1 cellular context compared by ENCODE assay signal in genomic region chrX:11787564-11787963, GRCh38.
TF ChIP-seq lines count a peak whose summit lies in the region.

No MANE protein-coding gene starts in this region.

TF ChIP-seq in GM23338, 12 proteins besides CTCF, POLR2A, EP300 and RAD21 (continued from another document):
- TF ChIP-seq, protein P1, sequence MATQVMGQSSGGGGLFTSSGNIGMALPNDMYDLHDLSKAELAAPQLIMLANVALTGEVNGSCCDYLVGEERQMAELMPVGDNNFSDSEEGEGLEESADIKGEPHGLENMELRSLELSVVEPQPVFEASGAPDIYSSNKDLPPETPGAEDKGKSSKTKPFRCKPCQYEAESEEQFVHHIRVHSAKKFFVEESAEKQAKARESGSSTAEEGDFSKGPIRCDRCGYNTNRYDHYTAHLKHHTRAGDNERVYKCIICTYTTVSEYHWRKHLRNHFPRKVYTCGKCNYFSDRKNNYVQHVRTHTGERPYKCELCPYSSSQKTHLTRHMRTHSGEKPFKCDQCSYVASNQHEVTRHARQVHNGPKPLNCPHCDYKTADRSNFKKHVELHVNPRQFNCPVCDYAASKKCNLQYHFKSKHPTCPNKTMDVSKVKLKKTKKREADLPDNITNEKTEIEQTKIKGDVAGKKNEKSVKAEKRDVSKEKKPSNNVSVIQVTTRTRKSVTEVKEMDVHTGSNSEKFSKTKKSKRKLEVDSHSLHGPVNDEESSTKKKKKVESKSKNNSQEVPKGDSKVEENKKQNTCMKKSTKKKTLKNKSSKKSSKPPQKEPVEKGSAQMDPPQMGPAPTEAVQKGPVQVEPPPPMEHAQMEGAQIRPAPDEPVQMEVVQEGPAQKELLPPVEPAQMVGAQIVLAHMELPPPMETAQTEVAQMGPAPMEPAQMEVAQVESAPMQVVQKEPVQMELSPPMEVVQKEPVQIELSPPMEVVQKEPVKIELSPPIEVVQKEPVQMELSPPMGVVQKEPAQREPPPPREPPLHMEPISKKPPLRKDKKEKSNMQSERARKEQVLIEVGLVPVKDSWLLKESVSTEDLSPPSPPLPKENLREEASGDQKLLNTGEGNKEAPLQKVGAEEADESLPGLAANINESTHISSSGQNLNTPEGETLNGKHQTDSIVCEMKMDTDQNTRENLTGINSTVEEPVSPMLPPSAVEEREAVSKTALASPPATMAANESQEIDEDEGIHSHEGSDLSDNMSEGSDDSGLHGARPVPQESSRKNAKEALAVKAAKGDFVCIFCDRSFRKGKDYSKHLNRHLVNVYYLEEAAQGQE (IDR thresholded peaks at IDR 0.05; ENCODE audit: unreplicated experiment), result no peak
- TF ChIP-seq CREB1 (CRISPR knock-in tag; IDR thresholded peaks at IDR 0.05; ENCODE audit: low read depth), result no peak
TF ChIP-seq in GM23338: peak in this region for 0.
